Comparison of ENCODE assay signal across 27 cellular contexts in genomic region chr16:11015607-11016006, GRCh38.
"Had no signal": no experiment of that assay in that cellular context is flagged by ENCODE, and none has a peak within 500 bp of the region (broad histone marks: within the 10 kb centered on the region; RNA-seq: fewer than 3 reads in every experiment).

No MANE protein-coding gene starts in this region.

- DNase-seq: colonic mucosa; effector CD8-positive, alpha-beta T cell; endodermal cell; foreskin melanocyte; hypothalamus; immature natural killer cell; islet precursor cell; kidney glomerular epithelial cell; left colon; left ventricle myocardium superior; sigmoid colon; spleen; stimulated activated CD4-positive, alpha-beta T cell treated with anti-CD3 and anti-CD28 coated beads, Interleukin-4, amount 100 ng/mL, for 4 hours; stimulated activated naive CD8-positive, alpha-beta T cell treated with anti-CD3 and anti-CD28 coated beads, Interleukin-15, Interleukin-2, amounts not matched to agents 100 U/mL and 50 U/mL, for 24 hours; substantia nigra; testis; tibial artery; upper lobe of left lung had no signal

- H3K27me3 ChIP-seq: colonic mucosa, esophagus muscularis mucosa, right atrium auricular region, sigmoid colon, spleen, testis, tibial artery, upper lobe of left lung had no signal

- H3K9ac ChIP-seq: parathyroid adenoma had no signal

- H3K79me2 ChIP-seq: parathyroid adenoma had no signal

- H3K27ac ChIP-seq: esophagus muscularis mucosa, parathyroid adenoma, prostate gland, right atrium auricular region, spleen, testis, tibial artery had no signal

- H3K36me3 ChIP-seq: colonic mucosa, prostate gland had no signal

- FAIRE-seq: endothelial cell of umbilical vein, urothelium cell line had no signal

- H2AFZ ChIP-seq: parathyroid adenoma had no signal

- H3K9me3 ChIP-seq: colonic mucosa, esophagus muscularis mucosa, prostate gland, right atrium auricular region, sigmoid colon, spleen, testis, tibial artery, upper lobe of left lung had no signal

- H3K4me3 ChIP-seq: colonic mucosa, esophagus muscularis mucosa, lung, prostate gland, right atrium auricular region, sigmoid colon, spleen, testis, tibial artery, upper lobe of left lung had no signal

- ATAC-seq: left colon; left ventricle myocardium superior; natural killer cell treated with Interleukin-12 subunit alpha and Interleukin-12 subunit beta and Interleukin-15 and Interleukin-18, amount 100 ng/mL, for 72 hours; stimulated activated memory B cell treated with anti-CD40 and anti-IgM and Interleukin-4, amounts not matched to agents 10 μg/mL and 1 μg/mL and 100 μg/mL, for 72 hours; stimulated activated naive CD8-positive, alpha-beta T cell treated with anti-CD3 and anti-CD28 coated beads, Interleukin-15, Interleukin-2, amounts not matched to agents 100 U/mL and 50 U/mL, for 24 hours had no signal

- H3K4me1 ChIP-seq: parathyroid adenoma, prostate gland, tibial artery had no signal
